ENCODE assay signal across 8 cellular contexts in the genomic region with DNA sequence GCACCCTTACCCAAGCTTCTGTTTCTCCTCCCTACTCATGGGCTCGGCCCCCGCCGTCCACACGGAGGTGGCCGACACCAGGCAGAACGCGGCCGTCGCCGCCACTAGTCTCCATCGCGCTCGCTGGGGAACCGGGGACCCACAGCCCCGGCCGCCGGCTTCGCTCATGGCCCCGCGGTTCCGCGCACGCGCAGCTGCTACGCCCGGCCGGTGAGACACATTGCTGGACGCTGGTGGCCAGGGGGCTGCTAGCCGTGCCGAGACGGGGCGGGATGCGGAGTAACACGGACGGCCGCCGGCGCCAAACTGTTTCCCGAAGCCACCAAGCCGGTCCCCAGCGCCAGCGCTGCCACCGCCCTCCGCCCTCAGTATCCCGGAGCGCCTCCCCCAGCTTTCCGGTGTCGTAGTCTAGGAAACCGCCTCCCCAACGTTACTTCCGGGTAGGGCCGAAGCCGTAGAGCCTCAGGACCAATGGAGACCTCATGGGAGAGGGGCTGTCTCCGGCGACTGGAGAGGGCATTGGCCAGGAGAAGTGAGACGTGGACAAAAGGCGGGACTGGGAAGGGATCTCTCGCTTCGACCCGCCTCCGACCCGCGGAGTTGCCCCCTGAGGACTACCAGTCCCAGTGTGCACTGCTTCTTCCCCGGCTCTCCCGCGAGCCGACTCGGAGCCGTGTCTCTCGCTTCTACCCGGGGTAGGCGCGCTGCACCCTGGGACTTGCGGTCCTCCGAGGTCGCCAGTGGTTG. TPM values are rescaled to one million over a fixed set of nuclear protein-coding genes. Genes with fewer than 3 reads are reported as not detected.
DNase-seq lines count a peak whose midpoint lies in the region; ATAC-seq, FAIRE-seq and TF ChIP-seq lines count a peak whose summit lies in the region.

A gene with protein sequence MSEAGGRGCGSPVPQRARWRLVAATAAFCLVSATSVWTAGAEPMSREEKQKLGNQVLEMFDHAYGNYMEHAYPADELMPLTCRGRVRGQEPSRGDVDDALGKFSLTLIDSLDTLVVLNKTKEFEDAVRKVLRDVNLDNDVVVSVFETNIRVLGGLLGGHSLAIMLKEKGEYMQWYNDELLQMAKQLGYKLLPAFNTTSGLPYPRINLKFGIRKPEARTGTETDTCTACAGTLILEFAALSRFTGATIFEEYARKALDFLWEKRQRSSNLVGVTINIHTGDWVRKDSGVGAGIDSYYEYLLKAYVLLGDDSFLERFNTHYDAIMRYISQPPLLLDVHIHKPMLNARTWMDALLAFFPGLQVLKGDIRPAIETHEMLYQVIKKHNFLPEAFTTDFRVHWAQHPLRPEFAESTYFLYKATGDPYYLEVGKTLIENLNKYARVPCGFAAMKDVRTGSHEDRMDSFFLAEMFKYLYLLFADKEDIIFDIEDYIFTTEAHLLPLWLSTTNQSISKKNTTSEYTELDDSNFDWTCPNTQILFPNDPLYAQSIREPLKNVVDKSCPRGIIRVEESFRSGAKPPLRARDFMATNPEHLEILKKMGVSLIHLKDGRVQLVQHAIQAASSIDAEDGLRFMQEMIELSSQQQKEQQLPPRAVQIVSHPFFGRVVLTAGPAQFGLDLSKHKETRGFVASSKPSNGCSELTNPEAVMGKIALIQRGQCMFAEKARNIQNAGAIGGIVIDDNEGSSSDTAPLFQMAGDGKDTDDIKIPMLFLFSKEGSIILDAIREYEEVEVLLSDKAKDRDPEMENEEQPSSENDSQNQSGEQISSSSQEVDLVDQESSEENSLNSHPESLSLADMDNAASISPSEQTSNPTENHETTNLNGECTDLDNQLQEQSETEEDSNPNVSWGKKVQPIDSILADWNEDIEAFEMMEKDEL (minus strand): TSS at position 380 of the 747 bp plus-strand sequence. CDS start 212 bp downstream, at position 168.

- peak; percentile 95 for DNase-seq in D341Med (ENCODE audit: low spot score)
- DNase-seq in HuH-7 (ENCODE audit: low spot score), result peak; percentile 84
- peak; percentile 94 for DNase-seq in activated CD8-positive, alpha-beta memory T cell treated with anti-CD3 and anti-CD28 coated beads, Interleukin-2, amount 50 U/mL, for 48 hours
- DNase-seq in stimulated activated CD8-positive, alpha-beta memory T cell treated with anti-CD3 and anti-CD28 coated beads, Interleukin-15, amount 100 ng/mL, for 4 hours (ENCODE audit: low read depth in 2 of 2), result peak; percentile 94 to 98

- peak within 1 kb of the TSS; percentile 94 for H3K4me2 ChIP-seq in OCI-LY3 (ENCODE audit: low read length)

- WGBS in mesodermal cell (ENCODE audit: insufficient coverage in 2 of 2), 2 experiments, result 0 to 1% methylated on average over 61 to 72 of the region's 76 CpGs

- H3K4me1 ChIP-seq in OCI-LY3 (ENCODE audit: low read length) (peaks cover 21% of the 10 kb centered on the region), mesodermal cell (ENCODE audit: control insufficient read depth, insufficient read depth, low read length, poor library complexity, severe bottlenecking) (peaks cover 3% of the 10 kb centered on the region)

- no peaks in the 10 kb centered on the region for H3K27me3 ChIP-seq in OCI-LY3 (ENCODE audit: low read depth, low read length)

- ATAC-seq in GM21515 (IDR thresholded peaks at IDR 0.05; ENCODE audit: unreplicated experiment), result peak; percentile 93

- peak within 1 kb of the TSS; percentile 82 for H3K9ac ChIP-seq in OCI-LY3 (ENCODE audit: low read length)

- H3K27ac ChIP-seq in OCI-LY3 (ENCODE audit: low read length) (peak within 1 kb of the TSS; percentile 45), mesodermal cell (ENCODE audit: low read depth, low read length, severe bottlenecking) (peak within 1 kb of the TSS; percentile 82)

- no peak for TF ChIP-seq CTCF in OCI-LY3 (IDR thresholded peaks at IDR 0.05; ENCODE audit: low read depth, low read length)

- FAIRE-seq in endometrium (lab: Jason Lieb, UNC), result peak; percentile 98

- H3K4me3 ChIP-seq in OCI-LY3 (ENCODE audit: low read length) (peak within 1 kb of the TSS; percentile 85), mesodermal cell (ENCODE audit: extremely low read depth, insufficient read depth, low read length, poor library complexity, severe bottlenecking) (peak within 1 kb of the TSS; percentile 70)

- no peaks in the 10 kb centered on the region for H3K9me3 ChIP-seq in OCI-LY3 (ENCODE audit: insufficient read depth, low read length)
- no peaks in the 10 kb centered on the region for H3K9me3 ChIP-seq in mesodermal cell (ENCODE audit: control insufficient read depth, low read length)

- H3K36me3 ChIP-seq in OCI-LY3 (replicated peaks; ENCODE audit: low read depth, low read length) (no peaks in the 10 kb centered on the region), mesodermal cell (ENCODE audit: control insufficient read depth, insufficient read depth, low read length) (no peaks in the 10 kb centered on the region)

- peaks cover 20% of the 10 kb centered on the region for H3K79me2 ChIP-seq in OCI-LY3 (ENCODE audit: low read length)

- no peaks in the 10 kb centered on the region for H4K20me1 ChIP-seq in OCI-LY3 (ENCODE audit: insufficient read depth, low read length)

- H2AFZ ChIP-seq in OCI-LY3 (ENCODE audit: low read depth, low read length), result peak within 1 kb of the TSS; percentile 100

RNA-seq across cellular contexts. Expression of the gene that starts here (rescaled TPM):
- polyA plus RNA-seq in mesodermal cell (2013, experiment 1 of 2), result 25.0 TPM
- 25.6 TPM for polyA plus RNA-seq in mesodermal cell (2013, experiment 2 of 2)

Comparison
In these comparisons a context has a peak if more than half of its experiments do, and no peak if none do; other contexts are left out.
1. Peak in every context shown above with its lines: DNase-seq, ATAC-seq, H3K4me3 ChIP-seq and H3K27ac ChIP-seq.